Comparison of ENCODE assay signal across 15 cellular contexts in the genomic region with DNA sequence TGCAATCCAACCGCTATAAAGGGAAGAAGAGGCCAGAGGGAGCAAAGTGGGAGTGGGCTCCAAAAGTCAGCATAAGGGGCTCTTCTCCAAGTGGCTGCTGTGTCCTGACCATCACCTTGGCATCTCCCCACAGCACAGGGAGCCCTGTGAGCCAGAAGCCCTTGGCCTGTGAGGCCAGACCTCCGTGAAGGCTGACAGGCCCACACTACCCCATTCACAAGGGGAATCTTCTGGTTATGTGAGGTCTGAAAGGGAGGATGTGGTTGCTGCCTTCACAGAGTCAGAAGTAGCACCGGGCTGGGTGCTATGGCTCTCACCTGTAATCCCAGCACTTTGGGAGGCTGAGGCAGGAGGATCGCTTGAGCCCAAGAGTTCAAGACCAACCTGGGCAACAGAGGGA. TPM values are rescaled to one million over a fixed set of nuclear protein-coding genes. Genes with fewer than 3 reads are reported as not detected.
DNase-seq lines count a peak whose midpoint lies in the region; ATAC-seq and TF ChIP-seq lines count a peak whose summit lies in the region.
"Had no signal": no experiment of that assay in that cellular context is flagged by ENCODE, and none has a peak within 500 bp of the region (broad histone marks: within the 10 kb centered on the region; RNA-seq: fewer than 3 reads in every experiment).

No MANE protein-coding gene starts in this region.

- H3K27ac Mint-ChIP-seq in activated CD4-positive, alpha-beta memory T cell treated with anti-CD3 and anti-CD28 coated beads for 36 hours, result peak overlapping the region; percentile 93
- H3K27ac Mint-ChIP-seq: HFFc6 had no signal

- peaks cover 32% of the 10 kb centered on the region for H3K36me3 Mint-ChIP-seq in activated CD4-positive, alpha-beta memory T cell treated with anti-CD3 and anti-CD28 coated beads for 36 hours

- 89% methylated on average over 4 of the region's 4 CpGs for WGBS in prostate gland

- CTCF ChIA-PET in activated CD4-positive, alpha-beta memory T cell treated with anti-CD3 and anti-CD28 coated beads for 36 hours (lab: Charles Lee), result interaction anchor here (0.6 to 5.3 kb wide), 5 partner anchors 26 to 209 kb away, joined by 3 to 41 read pairs (median 4); no protein-coding TSS in a partner anchor

- ATAC-seq in lower lobe of right lung, result no peak

- H3K9me3 ChIP-seq in lower lobe of right lung, result no peaks in the 10 kb centered on the region
- no peaks in the 10 kb centered on the region for H3K9me3 ChIP-seq in left ventricle myocardium inferior (replicated peaks)
- H3K9me3 ChIP-seq in prostate gland, result no peaks in the 10 kb centered on the region
- H3K9me3 ChIP-seq: SJCRH30 had no signal

- TF ChIP-seq POLR2A in prostate gland (IDR thresholded peaks at IDR 0.05), result no peak

- intact Hi-C loops in activated CD4-positive, alpha-beta memory T cell treated with anti-CD3 and anti-CD28 coated beads for 36 hours (cut with micrococcal nuclease), result loop anchor here (1.0 kb wide), 2 partner anchors 25 to 61 kb away; partner anchors contain the start of gene FAM219B
- intact Hi-C loops in lower lobe of right lung (cut with DNase I) (no loop called here), left ventricle myocardium inferior (cut with micrococcal nuclease) (no loop called here), prostate gland (cut with DNase I) (no loop called here)

- H3K27me3 ChIP-seq in lower lobe of right lung (ENCODE audit: low read depth) (no peaks in the 10 kb centered on the region), left ventricle myocardium inferior (ENCODE audit: low read depth) (no peaks in the 10 kb centered on the region), prostate gland (replicated peaks; ENCODE audit: insufficient read depth) (no peaks in the 10 kb centered on the region)
- H3K27me3 ChIP-seq: brain microvascular endothelial cell, SJCRH30 had no signal

- peak overlapping the region; percentile 92 for H3K4me3 Mint-ChIP-seq in activated CD4-positive, alpha-beta memory T cell treated with anti-CD3 and anti-CD28 coated beads for 36 hours
- H3K4me3 Mint-ChIP-seq: HFFc6 had no signal

- no peaks in the 10 kb centered on the region for H3K9me3 Mint-ChIP-seq in activated CD4-positive, alpha-beta memory T cell treated with anti-CD3 and anti-CD28 coated beads for 36 hours
- H3K9me3 Mint-ChIP-seq: HFFc6 had no signal

- peaks cover 18% of the 10 kb centered on the region for H3K4me1 ChIP-seq in lower lobe of right lung
- H3K4me1 ChIP-seq in left ventricle myocardium inferior, result peaks cover 49% of the 10 kb centered on the region
- H3K4me1 ChIP-seq in prostate gland (replicated peaks), result peaks cover 10% of the 10 kb centered on the region

- POLR2A ChIA-PET in activated CD4-positive, alpha-beta memory T cell treated with anti-CD3 and anti-CD28 coated beads for 36 hours (lab: Charles Lee), result interaction anchor here (1.2 kb wide), 1 partner anchor 44 kb away, joined by 6 read pairs; the partner anchor contains the start of gene MPI

- TF ChIP-seq CTCF in lower lobe of right lung (IDR thresholded peaks at IDR 0.05) (no peak), left ventricle myocardium inferior (IDR thresholded peaks at IDR 0.05; ENCODE audit: borderline replicate concordance) (no peak), prostate gland (IDR thresholded peaks at IDR 0.05) (no peak)

- DNase-seq in stimulated activated CD4-positive, alpha-beta T cell treated with anti-CD3 and anti-CD28 coated beads, Interleukin-15, amount 100 ng/mL, for 24 hours, result peak; percentile 26
- no peak for DNase-seq in stimulated activated CD4-positive, alpha-beta T cell treated with anti-CD3 and anti-CD28 coated beads, Interleukin-4, amount 100 ng/mL, for 24 hours
- DNase-seq in activated CD4-positive, alpha-beta memory T cell treated with anti-CD3 and anti-CD28 coated beads for 36 hours, result peak; percentile 43
- DNase-seq in lower lobe of right lung (no peak), left ventricle myocardium inferior (no peak), medulla oblongata (ENCODE audit: extremely low spot score) (no peak), activated gamma-delta T cell treated with Interleukin-2 at 50 U/mL for 16 hours (no peak), prostate gland (ENCODE audit: low spot score) (no peak)
- DNase-seq: brain microvascular endothelial cell, foreskin fibroblast, HFFc6, NCI-H2029 treated with DMSO at 0.1 percent for 48 hours, occipital lobe, SJCRH30 had no signal

- H3K4me3 ChIP-seq in lower lobe of right lung (no peak overlapping the region), left ventricle myocardium inferior (no peak overlapping the region), prostate gland (no peak overlapping the region)
- H3K4me3 ChIP-seq: SJCRH30 had no signal

- peaks cover 44% of the 10 kb centered on the region for H3K4me1 Mint-ChIP-seq in activated CD4-positive, alpha-beta memory T cell treated with anti-CD3 and anti-CD28 coated beads for 36 hours (ENCODE audit: low read depth)

- H3K27ac ChIP-seq in lower lobe of right lung (peak overlapping the region; percentile 49), left ventricle myocardium inferior (replicated peaks) (no peak overlapping the region), prostate gland (no peak overlapping the region)
- H3K27ac ChIP-seq: brain microvascular endothelial cell, SJCRH30 had no signal

- no peaks in the 10 kb centered on the region for H3K27me3 Mint-ChIP-seq in activated CD4-positive, alpha-beta memory T cell treated with anti-CD3 and anti-CD28 coated beads for 36 hours

- H3K36me3 ChIP-seq in lower lobe of right lung, result peaks cover 59% of the 10 kb centered on the region
- H3K36me3 ChIP-seq in left ventricle myocardium inferior, result peaks cover 44% of the 10 kb centered on the region
- peaks cover 6 to 9% of the 10 kb centered on the region in 2 donors for H3K36me3 ChIP-seq in prostate gland

RNA-seq across cellular contexts. Expression of gene ULK3, which starts 2.6 kb away (rescaled TPM):
- total RNA-seq in activated CD4-positive, alpha-beta memory T cell treated with anti-CD3 and anti-CD28 coated beads for 36 hours, result 10 to 100 TPM; 51.4 to 57.6 TPM
- total RNA-seq in lower lobe of right lung, result 40.3 TPM
- 34.1 TPM for total RNA-seq in left ventricle myocardium inferior
- total RNA-seq in prostate gland, result 10 to 100 TPM; 44.6 to 98.5 TPM

RNA-seq across cellular contexts. Expression of gene CPLX3, which starts 19.2 kb away (rescaled TPM):
- total RNA-seq in activated CD4-positive, alpha-beta memory T cell treated with anti-CD3 and anti-CD28 coated beads for 36 hours, result not detected
- not detected for total RNA-seq in lower lobe of right lung
- total RNA-seq in left ventricle myocardium inferior, result 1.2 TPM
- total RNA-seq in prostate gland, result 10 to 100 TPM; 40.5 to 59.8 TPM
- total RNA-seq: mesenteric fat pad, SJCRH30 had no signal

RNA-seq across cellular contexts. Expression of gene SCAMP2, which starts 27.6 kb away (rescaled TPM):
- 10 to 100 TPM; 77.6 to 79.5 TPM for total RNA-seq in activated CD4-positive, alpha-beta memory T cell treated with anti-CD3 and anti-CD28 coated beads for 36 hours
- 122 TPM for total RNA-seq in lower lobe of right lung
- 40.7 TPM for total RNA-seq in left ventricle myocardium inferior
- total RNA-seq in prostate gland, result 100 to 1,000 TPM; 101 to 103 TPM

RNA-seq across cellular contexts. Expression of gene LMAN1L, which starts 32.9 kb away (rescaled TPM):
- not detected for total RNA-seq in activated CD4-positive, alpha-beta memory T cell treated with anti-CD3 and anti-CD28 coated beads for 36 hours
- total RNA-seq in lower lobe of right lung (not detected), left ventricle myocardium inferior (8.1 TPM), prostate gland (100 to 1,000 TPM; 219 to 229 TPM)
- total RNA-seq: HFFc6, mesenteric fat pad, occipital lobe, SJCRH30 had no signal

RNA-seq across cellular contexts. Expression of gene MPI, which starts 44.3 kb away (rescaled TPM):
- 10 to 100 TPM; 56.4 to 60.0 TPM for total RNA-seq in activated CD4-positive, alpha-beta memory T cell treated with anti-CD3 and anti-CD28 coated beads for 36 hours
- total RNA-seq in lower lobe of right lung, result 29.4 TPM
- total RNA-seq in left ventricle myocardium inferior, result 52.3 TPM
- 10 to 100 TPM; 48.5 to 91.4 TPM for total RNA-seq in prostate gland

Comparison
In these comparisons a context has a peak if more than half of its experiments do, and no peak if none do; other contexts are left out.
1. DNase-seq: peak in stimulated activated CD4-positive, alpha-beta T cell treated with anti-CD3 and anti-CD28 coated beads, Interleukin-15, amount 100 ng/mL, for 24 hours (single experiment) and activated CD4-positive, alpha-beta memory T cell treated with anti-CD3 and anti-CD28 coated beads for 36 hours (single experiment); none in stimulated activated CD4-positive, alpha-beta T cell treated with anti-CD3 and anti-CD28 coated beads, Interleukin-4, amount 100 ng/mL, for 24 hours (single experiment), lower lobe of right lung (single experiment), left ventricle myocardium inferior (single experiment), medulla oblongata (single experiment), activated gamma-delta T cell treated with Interleukin-2 at 50 U/mL for 16 hours (single experiment) and prostate gland (single experiment).
2. RNA of gene CPLX3, which starts 19.2 kb away (total RNA-seq): 40.5 to 59.8 TPM in prostate gland; 1.2 TPM in left ventricle myocardium inferior (single experiment), not detected in lower lobe of right lung (single experiment) and not detected in activated CD4-positive, alpha-beta memory T cell treated with anti-CD3 and anti-CD28 coated beads for 36 hours; every median in the first group is over 10 times any median in the second.